Comparison of ENCODE assay signal across 9 cellular contexts in the genomic region with DNA sequence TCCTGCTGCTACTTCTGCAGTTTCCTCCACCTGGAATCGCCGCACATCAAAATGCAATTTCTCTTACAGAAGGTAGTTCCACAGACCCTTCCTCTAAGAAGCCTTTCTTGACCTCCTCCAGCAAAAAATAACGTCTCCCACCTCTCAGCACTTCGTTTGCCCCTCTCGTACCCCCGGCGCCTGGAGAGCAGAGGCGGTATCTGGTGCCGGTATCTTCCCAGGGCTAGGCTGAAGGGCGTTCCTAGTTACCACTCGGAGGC. TPM values are rescaled to one million over a fixed set of nuclear protein-coding genes. Genes with fewer than 3 reads are reported as not detected.
DNase-seq lines count a peak whose midpoint lies in the region; ATAC-seq and TF ChIP-seq lines count a peak whose summit lies in the region.
"Had no signal": no experiment of that assay in that cellular context is flagged by ENCODE, and none has a peak within 500 bp of the region (broad histone marks: within the 10 kb centered on the region; RNA-seq: fewer than 3 reads in every experiment).

No MANE protein-coding gene starts in this region.

- no peak overlapping the region for H3K27ac Mint-ChIP-seq in immature natural killer cell
- H3K27ac Mint-ChIP-seq in activated T-helper 2 cell treated with anti-CD3 and anti-CD28 coated beads, Interferon-gamma antibody, Interleukin-2, Interleukin-4, amounts not matched to agents 10 μg/mL and 5 μg/mL and 100 μg/mL, durations not matched to agents 14 hours and 24 hours and 36 hours, result no peak overlapping the region

- TF ChIP-seq CTCF in AG04449 (IDR thresholded peaks at IDR 0.05; ENCODE audit: insufficient read depth, low read length, missing control alignments) (no peak), body of pancreas (IDR thresholded peaks at IDR 0.05) (no peak)

- no peaks in the 10 kb centered on the region for H3K9me3 Mint-ChIP-seq in immature natural killer cell
- no peaks in the 10 kb centered on the region for H3K9me3 Mint-ChIP-seq in activated T-helper 2 cell treated with anti-CD3 and anti-CD28 coated beads, Interferon-gamma antibody, Interleukin-2, Interleukin-4, amounts not matched to agents 10 μg/mL and 5 μg/mL and 100 μg/mL, durations not matched to agents 14 hours and 24 hours and 36 hours

- TF ChIP-seq POLR2A in body of pancreas (IDR thresholded peaks at IDR 0.05), result no peak

- H3K4me1 ChIP-seq in body of pancreas (peaks cover 23% of the 10 kb centered on the region), mononuclear cell (ENCODE audit: insufficient read depth, low read length) (peaks cover 21% of the 10 kb centered on the region)

- no peaks in the 10 kb centered on the region for H3K27me3 Mint-ChIP-seq in immature natural killer cell (ENCODE audit: low read depth in 3 of 3)
- no peaks in the 10 kb centered on the region for H3K27me3 Mint-ChIP-seq in activated T-helper 2 cell treated with anti-CD3 and anti-CD28 coated beads, Interferon-gamma antibody, Interleukin-2, Interleukin-4, amounts not matched to agents 10 μg/mL and 5 μg/mL and 100 μg/mL, durations not matched to agents 14 hours and 24 hours and 36 hours (ENCODE audit: low read depth)

- H3K9me3 ChIP-seq in body of pancreas, result no peaks in the 10 kb centered on the region
- no peaks in the 10 kb centered on the region for H3K9me3 ChIP-seq in mononuclear cell (ENCODE audit: low read depth, low read length)

- H3K27me3 ChIP-seq in body of pancreas, result no peaks in the 10 kb centered on the region
- no peaks in the 10 kb centered on the region for H3K27me3 ChIP-seq in mononuclear cell (ENCODE audit: insufficient read depth, low read length)

- ATAC-seq in HG02852 (IDR thresholded peaks at IDR 0.05; ENCODE audit: unreplicated experiment) (peak; percentile 13), body of pancreas (no peak)

- H3K4me3 ChIP-seq in AG04449 (ENCODE audit: low read depth, low read length) (peak overlapping the region; percentile 94), body of pancreas (peak overlapping the region; percentile 42 to 52), mononuclear cell (ENCODE audit: low read length) (peak overlapping the region; percentile 62)

- no peak overlapping the region for H3K4me3 Mint-ChIP-seq in immature natural killer cell
- H3K4me3 Mint-ChIP-seq in activated T-helper 2 cell treated with anti-CD3 and anti-CD28 coated beads, Interferon-gamma antibody, Interleukin-2, Interleukin-4, amounts not matched to agents 10 μg/mL and 5 μg/mL and 100 μg/mL, durations not matched to agents 14 hours and 24 hours and 36 hours (ENCODE audit: low read depth), result no peak overlapping the region

- peaks cover 9 to 10% of the 10 kb centered on the region in 2 donors for H3K4me1 Mint-ChIP-seq in immature natural killer cell
- peaks cover 15% of the 10 kb centered on the region for H3K4me1 Mint-ChIP-seq in activated T-helper 2 cell treated with anti-CD3 and anti-CD28 coated beads, Interferon-gamma antibody, Interleukin-2, Interleukin-4, amounts not matched to agents 10 μg/mL and 5 μg/mL and 100 μg/mL, durations not matched to agents 14 hours and 24 hours and 36 hours (ENCODE audit: low read depth)

- H3K36me3 ChIP-seq in body of pancreas (replicated peaks in 1 of 2; ENCODE audit: insufficient read depth in 1 of 2, low read depth in 2 of 2), result peaks cover 0 to 1% of the 10 kb centered on the region in 2 donors

- H3K27ac ChIP-seq in body of pancreas, result peak overlapping the region; percentile 32 to 76 (median 60)

- POLR2A ChIA-PET in AG04449 (lab: Yijun Ruan, JAX), result interaction anchor here (0.7 to 1.0 kb wide), 5 partner anchors 13 to 128 kb away, joined by 3 to 5 read pairs (median 3); a partner anchor contains a TSS

- intact Hi-C loops in body of pancreas (cut with DNase I), result no loop called here
- intact Hi-C loops in activated T-helper 2 cell treated with anti-CD3 and anti-CD28 coated beads, Interferon-gamma antibody, Interleukin-2, Interleukin-4, amounts not matched to agents 10 μg/mL and 5 μg/mL and 100 μg/mL, durations not matched to agents 14 hours and 24 hours and 36 hours (cut with micrococcal nuclease), result no loop called here

- CTCF ChIA-PET in AG04449 (lab: Yijun Ruan, JAX), result interaction anchor here (0.5 to 3.6 kb wide), 37 partner anchors 9 to 385 kb away, joined by 3 to 43 read pairs (median 5); a partner anchor contains a TSS

- DNase-seq in AG04449 (ENCODE audit: low read depth, low spot score) (no peak), body of pancreas (no peak), immature natural killer cell (no peak), NCI-H82 (lab: John Stamatoyannopoulos, UW) (no peak)
- DNase-seq in activated T-helper 2 cell treated with anti-CD3 and anti-CD28 coated beads, Interferon-gamma antibody, Interleukin-2, Interleukin-4, amounts not matched to agents 10 μg/mL and 5 μg/mL and 100 μg/mL, durations not matched to agents 14 hours and 24 hours and 36 hours (ENCODE audit: low spot score), result no peak
- no peak for DNase-seq in stimulated activated CD4-positive, alpha-beta T cell treated with anti-CD3 and anti-CD28 coated beads, Interleukin-12 subunit alpha, Interleukin-12 subunit beta, amount 100 ng/mL, for 4 hours

- H3K36me3 Mint-ChIP-seq in immature natural killer cell, result peaks cover 0 to 5% (median 4%) of the 10 kb centered on the region in 3 donors
- H3K36me3 Mint-ChIP-seq in activated T-helper 2 cell treated with anti-CD3 and anti-CD28 coated beads, Interferon-gamma antibody, Interleukin-2, Interleukin-4, amounts not matched to agents 10 μg/mL and 5 μg/mL and 100 μg/mL, durations not matched to agents 14 hours and 24 hours and 36 hours (ENCODE audit: low read depth), result peaks cover 33% of the 10 kb centered on the region

- WGBS in body of pancreas, 2 donors, result 1 to 2% methylated on average over 11 of the region's 11 CpGs

RNA-seq across cellular contexts. Expression of a gene that starts 0.5 kb away (rescaled TPM):
- 10 to 100 TPM in 1 of 2 donors, 1 to 10 TPM in 1; 3.3 to 15.0 TPM for total RNA-seq in body of pancreas
- total RNA-seq in mononuclear cell, result 4.1 TPM
- 100 to 1,000 TPM in 1 of 3 donors, 10 to 100 TPM in 2; 64.5 to 101 (median 73.3) TPM for polyA plus RNA-seq in immature natural killer cell
- total RNA-seq in activated T-helper 2 cell treated with anti-CD3 and anti-CD28 coated beads, Interferon-gamma antibody, Interleukin-2, Interleukin-4, amounts not matched to agents 10 μg/mL and 5 μg/mL and 100 μg/mL, durations not matched to agents 14 hours and 24 hours and 36 hours, result 127 and 128 TPM in 2 replicates

RNA-seq across cellular contexts. Expression of a gene that starts 16.3 kb away (rescaled TPM):
- 10 to 100 TPM; 28.0 to 29.6 TPM for total RNA-seq in body of pancreas
- total RNA-seq in mononuclear cell, result 11.4 TPM
- polyA plus RNA-seq in immature natural killer cell, result 10 to 100 TPM; 63.6 to 92.2 (median 80.3) TPM
- total RNA-seq in activated T-helper 2 cell treated with anti-CD3 and anti-CD28 coated beads, Interferon-gamma antibody, Interleukin-2, Interleukin-4, amounts not matched to agents 10 μg/mL and 5 μg/mL and 100 μg/mL, durations not matched to agents 14 hours and 24 hours and 36 hours, result 82.9 and 84.1 TPM in 2 replicates

RNA-seq across cellular contexts. Expression of a gene that starts 21.9 kb away (rescaled TPM):
- total RNA-seq in body of pancreas, result 10 to 100 TPM; 16.6 to 18.8 TPM
- total RNA-seq in mononuclear cell, result 1.0 TPM
- 1 to 10 TPM in 2 of 3 donors, not detected in 1; 2.8 to 3.2 TPM for polyA plus RNA-seq in immature natural killer cell
- total RNA-seq in activated T-helper 2 cell treated with anti-CD3 and anti-CD28 coated beads, Interferon-gamma antibody, Interleukin-2, Interleukin-4, amounts not matched to agents 10 μg/mL and 5 μg/mL and 100 μg/mL, durations not matched to agents 14 hours and 24 hours and 36 hours, result 8.3 and 9.3 TPM in 2 replicates

RNA-seq across cellular contexts. Expression of a gene that starts 34.1 kb away (rescaled TPM):
- 10 to 100 TPM in 1 of 2 donors, 1 to 10 TPM in 1; 9.3 to 12.2 TPM for total RNA-seq in body of pancreas
- total RNA-seq in mononuclear cell, result 3.8 TPM
- polyA plus RNA-seq in immature natural killer cell, result 1 to 10 TPM; 4.2 to 9.3 (median 5.7) TPM
- total RNA-seq in activated T-helper 2 cell treated with anti-CD3 and anti-CD28 coated beads, Interferon-gamma antibody, Interleukin-2, Interleukin-4, amounts not matched to agents 10 μg/mL and 5 μg/mL and 100 μg/mL, durations not matched to agents 14 hours and 24 hours and 36 hours, result 13.4 TPM in 2 replicates

RNA-seq across cellular contexts. Expression of a gene that starts 43.2 kb away (rescaled TPM):
- total RNA-seq in body of pancreas, result 1 to 10 TPM; 1.3 to 9.2 TPM
- 150 TPM for total RNA-seq in mononuclear cell
- 100 to 1,000 TPM; 218 to 488 (median 238) TPM for polyA plus RNA-seq in immature natural killer cell
- 292 and 293 TPM in 2 replicates for total RNA-seq in activated T-helper 2 cell treated with anti-CD3 and anti-CD28 coated beads, Interferon-gamma antibody, Interleukin-2, Interleukin-4, amounts not matched to agents 10 μg/mL and 5 μg/mL and 100 μg/mL, durations not matched to agents 14 hours and 24 hours and 36 hours
- total RNA-seq: dermis microvascular lymphatic vessel endothelial cell had no signal
